Comparison of ENCODE assay signal across 24 cellular contexts in the genomic region with DNA sequence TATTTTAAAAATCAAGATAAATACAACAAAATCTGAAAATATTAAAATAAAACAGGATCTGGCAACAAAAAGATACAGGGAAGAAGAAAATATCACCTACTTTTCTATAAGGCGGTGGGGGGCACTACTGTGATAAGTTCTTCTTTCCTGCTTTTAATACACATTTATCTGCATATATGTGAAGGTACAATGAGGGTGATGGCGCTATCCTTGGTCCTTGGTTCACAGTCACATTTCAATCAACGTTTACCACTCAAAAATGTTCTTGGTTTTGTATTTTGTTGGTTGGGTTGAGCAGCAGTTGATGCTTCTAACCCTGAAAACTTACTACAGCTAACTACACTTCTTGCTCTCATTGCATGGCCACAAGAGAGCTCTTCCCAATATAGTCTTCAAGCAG.
A peak's percentile ranks its signal among the peaks of the same experiment; 100 is the strongest.
DNase-seq lines count a peak whose midpoint lies in the region; ATAC-seq and TF ChIP-seq lines count a peak whose summit lies in the region.
"Had no signal": no experiment of that assay in that cellular context is flagged by ENCODE, and none has a peak within 500 bp of the region (broad histone marks: within the 10 kb centered on the region; RNA-seq: fewer than 3 reads in every experiment).

No MANE protein-coding gene starts in this region.

- H3K18ac ChIP-seq in IMR-90 (ENCODE audit: low read depth, low read length): no peak overlapping the region

- H4K5ac ChIP-seq in IMR-90 (ENCODE audit: low read depth, low read length): no peak overlapping the region

- H2BK5ac ChIP-seq in IMR-90 (ENCODE audit: low read depth, low read length, poor library complexity, severe bottlenecking): no peak overlapping the region

- no peak overlapping the region for H3K23ac ChIP-seq in IMR-90 (ENCODE audit: low read depth, low read length)

- H3K4me3 Mint-ChIP-seq in effector memory CD8-positive, alpha-beta T cell: no peak overlapping the region
- H3K4me3 Mint-ChIP-seq: CD14-positive monocyte; CD4-positive, alpha-beta memory T cell; CD8-positive, alpha-beta memory T cell had no signal

- 0 out of 2 replicates have a peak overlapping the region, but pooled peaks have one; percentile 23 for H2AK5ac ChIP-seq in IMR-90 (ENCODE audit: low read depth, low read length)

- H4K91ac ChIP-seq in IMR-90 (ENCODE audit: insufficient read depth, low read depth, low read length): no peak overlapping the region

- no peaks in the 10 kb centered on the region for H3K79me2 ChIP-seq in SK-N-SH (ENCODE audit: insufficient read depth)
- no peaks in the 10 kb centered on the region for H3K79me2 ChIP-seq in smooth muscle cell (ENCODE audit: low read depth)

- no peak overlapping the region for H3K56ac ChIP-seq in IMR-90 (ENCODE audit: extremely low read depth, insufficient read depth, low read length)

- peaks cover 5 to 35% of the 10 kb centered on the region in 2 experiments; a peak in 3 of 4 replicates for H3K79me1 ChIP-seq in IMR-90 (ENCODE audit: low read depth in 1 of 2, low read length in 2 of 2)

- WGBS in SK-N-SH (ENCODE audit: low lambda C conversion rate): 90% methylated on average over 3 of the region's 3 CpGs
- no CpG with 5 or more reads among the region's 3 CpGs for WGBS in IMR-90 (ENCODE audit: extremely low coverage in 2 of 2, insufficient read length in 1 of 2), 2 experiments
- WGBS in smooth muscle cell (ENCODE audit: low lambda C conversion rate): 96% methylated on average over 3 of the region's 3 CpGs
- 80 to 91% (median 83%) methylated on average over 3 of the region's 3 CpGs for WGBS in spleen, 5 donors

- no TSS peak for BruUV-seq in IMR-90 (replicated peaks; lab: Mats Ljungman, UMichigan)

- no peaks in the 10 kb centered on the region for H4K20me1 ChIP-seq in SK-N-SH (ENCODE audit: insufficient read depth)
- no peaks in the 10 kb centered on the region for H4K20me1 ChIP-seq in IMR-90 (ENCODE audit: insufficient read depth, low read length)
- H4K20me1 ChIP-seq in smooth muscle cell (ENCODE audit: low read depth): no peaks in the 10 kb centered on the region
- H4K20me1 ChIP-seq: BLaER1 had no signal

- TF ChIP-seq CTCF in SK-N-SH (IDR thresholded peaks at IDR 0.05) (no peak), IMR-90 (conservative IDR thresholded peaks at IDR 0.05; ENCODE audit: low read depth, low read length) (no peak), smooth muscle cell (IDR thresholded peaks at IDR 0.05; ENCODE audit: borderline replicate concordance, insufficient read depth, poor library complexity, severe bottlenecking) (no peak), spleen (IDR thresholded peaks at IDR 0.05 in 8 of 11, conservative IDR thresholded peaks at IDR 0.05 in 3 of 11) (no peak)

- no peak overlapping the region for H3K27ac Mint-ChIP-seq in effector memory CD8-positive, alpha-beta T cell
- H3K27ac Mint-ChIP-seq: CD14-positive monocyte; CD4-positive, alpha-beta memory T cell; CD4-positive, CD25-positive, alpha-beta regulatory T cell; CD8-positive, alpha-beta memory T cell had no signal

- peaks cover 25 to 43% of the 10 kb centered on the region in 2 donors for H3K27me3 Mint-ChIP-seq in effector memory CD8-positive, alpha-beta T cell

- no peak overlapping the region for H2BK15ac ChIP-seq in IMR-90 (ENCODE audit: low read depth, low read length)

- H3K14ac ChIP-seq in IMR-90 (replicated peaks; ENCODE audit: low read depth, low read length): no peak overlapping the region

- peaks cover 28 to 44% of the 10 kb centered on the region in 2 experiments for H3K4me1 ChIP-seq in SK-N-SH (ENCODE audit: control insufficient read depth in 1 of 2, insufficient read depth in 2 of 2, low read depth in 1 of 2, low read length in 1 of 2)
- H3K4me1 ChIP-seq in IMR-90 (ENCODE audit: control insufficient read depth, insufficient read depth, low read length): peaks cover 34% of the 10 kb centered on the region
- peaks cover 10% of the 10 kb centered on the region for H3K4me1 ChIP-seq in smooth muscle cell (ENCODE audit: low read depth)
- H3K4me1 ChIP-seq in spleen: peaks cover 0 to 14% (median 6%) of the 10 kb centered on the region in 6 donors
- H3K4me1 ChIP-seq: BLaER1 had no signal

- intact Hi-C loops in IMR-90 (cut with micrococcal nuclease) (no loop called here), spleen (cut with DNase I; ENCODE audit: low total_unique reads) (no loop called here)

- no peak overlapping the region for H2BK20ac ChIP-seq in IMR-90 (ENCODE audit: low read depth, low read length)

- H4K8ac ChIP-seq in IMR-90 (ENCODE audit: low read depth in 2 of 2, low read length in 2 of 2): no peak overlapping the region

- no peaks in the 10 kb centered on the region for H3K36me3 Mint-ChIP-seq in effector memory CD8-positive, alpha-beta T cell (ENCODE audit: insufficient read depth)
- H3K36me3 Mint-ChIP-seq: CD14-positive monocyte; CD4-positive, alpha-beta memory T cell; CD4-positive, CD25-positive, alpha-beta regulatory T cell; CD8-positive, alpha-beta memory T cell had no signal

- no peak for DNase-seq in SK-N-SH
- no peak for DNase-seq in IMR-90
- DNase-seq in smooth muscle cell (lab: John Stamatoyannopoulos, UW; ENCODE audit: unreplicated experiment): no peak
- no peak for DNase-seq in spleen
- no peak for DNase-seq in effector memory CD8-positive, alpha-beta T cell
- DNase-seq: ACHN; BE2C; C1 segment of cervical spinal cord; CD4-positive, alpha-beta memory T cell; CD4-positive, CD25-positive, alpha-beta regulatory T cell; CD8-positive, alpha-beta memory T cell; COR-L47; DMS 273 treated with DMSO at 0.1 percent for 48 hours; DMS153; DMS53; DMS79; DND-41; EL; GDM1 had no signal

- no peaks in the 10 kb centered on the region for H3K9me2 ChIP-seq in SK-N-SH

- H3K36me3 ChIP-seq in SK-N-SH (replicated peaks in 1 of 2; ENCODE audit: control insufficient read depth in 1 of 2, insufficient read depth in 2 of 2, low read length in 1 of 2) (no peaks in the 10 kb centered on the region), IMR-90 (ENCODE audit: control insufficient read depth, insufficient read depth, low read length) (no peaks in the 10 kb centered on the region), smooth muscle cell (ENCODE audit: low read depth) (no peaks in the 10 kb centered on the region), spleen (no peaks in the 10 kb centered on the region)
- H3K36me3 ChIP-seq: BE2C, BLaER1 had no signal

- H3K4me2 ChIP-seq in SK-N-SH (no peak overlapping the region), IMR-90 (ENCODE audit: low read depth, low read length) (no peak overlapping the region), smooth muscle cell (no peak overlapping the region)
- H3K4me2 ChIP-seq: BLaER1 had no signal

- TF ChIP-seq EP300 in SK-N-SH (IDR thresholded peaks at IDR 0.05; ENCODE audit: borderline replicate concordance in 1 of 2, low read depth in 1 of 2, low read length in 1 of 2): no peak

- no peak for ATAC-seq in SK-N-SH treated with all-trans-retinoic acid at 6 μM for 48 hours
- ATAC-seq in IMR-90 (ENCODE audit: low read depth): no peak
- no peak for ATAC-seq in effector memory CD8-positive, alpha-beta T cell (replicated peaks)
- ATAC-seq: GM12878 had no signal

- 0 out of 2 replicates have a peak overlapping the region, but pooled peaks have one; percentile 11 for H2BK120ac ChIP-seq in IMR-90 (ENCODE audit: low read depth, low read length)

- in situ Hi-C loops in IMR-90 (cut with MboI; ENCODE audit: low sequenced_read_pairs): no loop called here

- H3K9me3 Mint-ChIP-seq in effector memory CD8-positive, alpha-beta T cell: peaks cover 0 to 3% of the 10 kb centered on the region in 2 donors

- no peaks in the 10 kb centered on the region for H3K4me1 Mint-ChIP-seq in effector memory CD8-positive, alpha-beta T cell (ENCODE audit: low read depth in 2 of 2)
- H3K4me1 Mint-ChIP-seq: CD4-positive, alpha-beta memory T cell; CD4-positive, CD25-positive, alpha-beta regulatory T cell; CD8-positive, alpha-beta memory T cell had no signal

- no peak for TF ChIP-seq RAD21 in SK-N-SH (IDR thresholded peaks at IDR 0.05; ENCODE audit: low read length)
- no peak for TF ChIP-seq RAD21 in IMR-90 (IDR thresholded peaks at IDR 0.05; ENCODE audit: low read length)

- no peak overlapping the region for H2AK9ac ChIP-seq in IMR-90 (replicated peaks; ENCODE audit: low read depth, low read length, poor library complexity)

- H3K4me3 ChIP-seq in SK-N-SH (ENCODE audit: low read depth in 2 of 2, low read length in 1 of 2) (no peak overlapping the region), IMR-90 (ENCODE audit: insufficient read depth, low read depth, low read length) (no peak overlapping the region), smooth muscle cell (no peak overlapping the region), spleen (no peak overlapping the region)
- H3K4me3 ChIP-seq: BLaER1, GM12878 had no signal

- H3K4ac ChIP-seq in IMR-90 (ENCODE audit: low read depth, low read length): no peak overlapping the region

- H3K9me1 ChIP-seq in IMR-90 (ENCODE audit: insufficient read depth, low read length): peaks cover 42% of the 10 kb centered on the region

- TF ChIP-seq POLR2A in IMR-90 (IDR thresholded peaks at IDR 0.05; ENCODE audit: low read depth, low read length) (no peak), spleen (IDR thresholded peaks at IDR 0.05) (no peak)

- dilution Hi-C loops in IMR-90 (cut with HindIII; ENCODE audit: low sequenced_read_pairs, unreplicated experiment): no loop called here

- H3K9me3 ChIP-seq in SK-N-SH (no peaks in the 10 kb centered on the region), IMR-90 (ENCODE audit: control insufficient read depth, insufficient read depth, low read length) (peaks cover 1% of the 10 kb centered on the region; the same call in 1 of the 2 replicates), smooth muscle cell (replicated peaks; ENCODE audit: low read depth) (no peaks in the 10 kb centered on the region), spleen (peaks cover 0 to 25% (median 16%) of the 10 kb centered on the region in 8 donors)

- CTCF ChIA-PET in SK-N-SH (lab: Yijun Ruan, JAX): no interaction called here
- CTCF ChIA-PET in IMR-90 (lab: Yijun Ruan, JAX): interaction anchor here (0.6 kb wide), 1 partner anchor 142 kb away, joined by 4 read pairs; no protein-coding TSS in a partner anchor

- H3K27ac ChIP-seq in SK-N-SH (ENCODE audit: low read depth in 2 of 2, low read length in 1 of 2): peak overlapping the region in 1 of 2 experiments; percentile 10; a peak in 1 of 4 replicates
- no peak overlapping the region for H3K27ac ChIP-seq in IMR-90 (ENCODE audit: insufficient read depth, low read length)
- peak overlapping the region; percentile 97 for H3K27ac ChIP-seq in smooth muscle cell (ENCODE audit: low read depth)
- no peak overlapping the region for H3K27ac ChIP-seq in spleen
- H3K27ac ChIP-seq: 22Rv1, BLaER1 had no signal

- POLR2A ChIA-PET in SK-N-SH (lab: Yijun Ruan, JAX) (no interaction called here), IMR-90 (lab: Charles Lee; ENCODE audit: unreplicated experiment) (no interaction called here)

- H2AFZ ChIP-seq in SK-N-SH (ENCODE audit: low read depth): no peak overlapping the region
- no peak overlapping the region for H2AFZ ChIP-seq in IMR-90 (replicated peaks; ENCODE audit: low read length, poor library complexity)
- no peak overlapping the region for H2AFZ ChIP-seq in smooth muscle cell (ENCODE audit: low read depth)

- H3K9ac ChIP-seq in SK-N-SH (no peak overlapping the region), IMR-90 (ENCODE audit: low read depth, low read length) (no peak overlapping the region), smooth muscle cell (ENCODE audit: low read depth) (no peak overlapping the region)
- H3K9ac ChIP-seq: BLaER1 had no signal

- H3F3A ChIP-seq in SK-N-SH (replicated peaks; ENCODE audit: insufficient read depth) (peaks cover 25% of the 10 kb centered on the region), smooth muscle cell (ENCODE audit: low read depth) (peaks cover 28% of the 10 kb centered on the region)

- H3K27me3 ChIP-seq in SK-N-SH (ENCODE audit: insufficient read depth) (no peaks in the 10 kb centered on the region), IMR-90 (ENCODE audit: control insufficient read depth, insufficient read depth, low read length) (no peaks in the 10 kb centered on the region), smooth muscle cell (ENCODE audit: low read depth) (no peaks in the 10 kb centered on the region), spleen (replicated peaks in 1 of 7) (peaks cover 0 to 33% (median 0%) of the 10 kb centered on the region in 7 donors)
- H3K27me3 ChIP-seq: BE2C, BLaER1 had no signal
